8 cellular contexts compared by ENCODE assay signal in the genomic region with DNA sequence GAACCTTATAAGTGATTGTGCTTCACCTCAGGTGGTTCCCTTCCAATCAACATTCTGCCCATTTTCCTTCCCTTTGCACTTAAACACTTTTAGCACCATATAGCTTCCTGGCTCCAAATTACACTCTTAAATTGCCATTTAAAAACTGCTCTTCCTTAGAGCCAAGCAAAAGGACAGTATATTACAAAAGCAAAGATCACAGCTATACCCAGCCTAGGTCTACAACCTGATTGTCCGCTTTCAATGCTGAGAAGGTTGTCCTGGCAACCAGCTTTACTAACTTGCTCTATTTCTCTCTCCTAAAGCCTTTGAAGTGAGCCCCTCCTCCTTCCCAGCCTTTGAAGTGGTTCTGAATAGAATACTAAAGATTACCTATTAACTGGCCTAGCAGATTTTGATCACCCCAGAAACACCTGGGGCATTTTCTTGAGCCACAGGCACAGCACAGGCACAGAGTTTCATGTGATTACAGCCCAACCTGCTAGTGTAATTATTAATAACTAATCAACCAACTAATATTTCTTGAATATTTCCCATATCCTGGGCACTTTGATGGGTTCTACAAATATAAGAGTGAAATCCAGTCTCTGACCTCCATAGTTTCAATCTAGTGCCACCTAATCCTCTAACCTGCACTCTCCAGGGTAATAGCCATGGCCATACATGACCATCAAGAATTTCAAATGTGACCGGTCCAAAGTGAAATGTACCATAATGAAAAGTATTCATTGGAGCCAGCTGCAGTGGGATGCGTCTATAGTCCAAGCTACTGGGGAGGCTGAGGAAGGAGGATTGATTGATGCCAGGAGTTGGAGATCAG.
DNase-seq lines count a peak whose midpoint lies in the region; ATAC-seq lines count a peak whose summit lies in the region.
"Had no signal": no experiment of that assay in that cellular context is flagged by ENCODE, and none has a peak within 500 bp of the region (broad histone marks: within the 10 kb centered on the region; RNA-seq: fewer than 3 reads in every experiment).

No MANE protein-coding gene starts in this region.

- ATAC-seq in GM19372 (IDR thresholded peaks at IDR 0.05; ENCODE audit: low read depth, unreplicated experiment) (peak; percentile 98), HG02870 (IDR thresholded peaks at IDR 0.05; ENCODE audit: unreplicated experiment) (peak; percentile 74)
- no peak for ATAC-seq in activated CD4-positive, CD25-positive, alpha-beta regulatory T cell treated with anti-CD3 and anti-CD28 coated beads, Interleukin-2, amount 50 U/mL, for 24 hours

- DNase-seq in NCI-H69 (lab: John Stamatoyannopoulos, UW) (peak; percentile 13), renal cortical epithelial cell (ENCODE audit: low read depth) (peak; percentile 97), NCI-H1092 treated with DMSO at 0.1 percent for 48 hours (lab: John Stamatoyannopoulos, UW) (no peak), GDM1 (lab: John Stamatoyannopoulos, UW) (no peak)
- DNase-seq: effector CD4-positive, alpha-beta T cell had no signal

Comparison
In these comparisons a context has a peak if more than half of its experiments do, and no peak if none do; other contexts are left out.
1. ATAC-seq: peak in GM19372 (single experiment) and HG02870 (single experiment); none in activated CD4-positive, CD25-positive, alpha-beta regulatory T cell treated with anti-CD3 and anti-CD28 coated beads, Interleukin-2, amount 50 U/mL, for 24 hours (0 of 2).
2. DNase-seq: peak in NCI-H69 (single experiment) and renal cortical epithelial cell (single experiment); none in NCI-H1092 treated with DMSO at 0.1 percent for 48 hours (single experiment) and GDM1 (single experiment).